ENCODE assay signal across 26 cellular contexts in the genomic region with DNA sequence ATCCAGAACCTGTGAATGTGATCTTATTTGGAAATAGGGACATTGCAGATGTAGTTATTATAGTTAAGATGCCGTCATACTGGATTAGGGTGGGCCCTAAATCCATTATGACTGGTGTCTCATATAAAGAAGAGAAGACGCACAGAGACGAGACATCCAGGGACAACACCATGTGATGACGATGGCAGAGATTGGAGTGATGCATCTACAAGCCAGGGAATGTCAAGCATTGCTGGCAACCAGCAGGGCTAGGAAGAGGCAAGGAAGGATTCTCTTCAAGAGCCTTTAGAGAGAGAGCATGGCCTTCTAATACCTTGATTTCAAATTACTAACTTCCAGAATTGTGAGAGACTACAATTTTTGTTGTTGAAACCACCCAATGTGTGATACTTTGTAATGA.
"Had no signal": no experiment of that assay in that cellular context is flagged by ENCODE, and none has a peak within 500 bp of the region (broad histone marks: within the 10 kb centered on the region; RNA-seq: fewer than 3 reads in every experiment).

No MANE protein-coding gene starts in this region.

- H3K4me2 ChIP-seq: hepatocyte, neural progenitor cell had no signal

- H3K79me2 ChIP-seq: hepatocyte, parathyroid adenoma had no signal

- H2AFZ ChIP-seq: hepatocyte, neural progenitor cell, parathyroid adenoma had no signal

- H3K9me3 Mint-ChIP-seq: mesothelial cell of epicardium; naive B cell; natural killer cell; nephron progenitor cell; neural progenitor cell; stimulated activated naive B cell treated with anti-CD40 and anti-IgM and Interleukin-4, amounts not matched to agents 10 μg/mL and 1 μg/mL and 100 μg/mL, for 72 hours had no signal

- H3K4me3 ChIP-seq: hepatocyte, left ventricle myocardium inferior, lung, neural progenitor cell, skin epidermis, stomach, testis, thyroid gland, upper lobe of right lung had no signal

- ATAC-seq: natural killer cell; stimulated activated naive B cell treated with anti-CD40 and anti-IgM and Interleukin-4, amounts not matched to agents 10 μg/mL and 1 μg/mL and 100 μg/mL, for 72 hours; stimulated activated naive CD8-positive, alpha-beta T cell treated with anti-CD3 and anti-CD28 coated beads, Interleukin-15, Interleukin-2, amounts not matched to agents 100 U/mL and 50 U/mL, for 24 hours; upper lobe of right lung had no signal

- H3K4me1 Mint-ChIP-seq: natural killer cell had no signal

- H3K27ac Mint-ChIP-seq: mesothelial cell of epicardium; naive B cell; natural killer cell; nephron progenitor cell; neural progenitor cell; stimulated activated naive B cell treated with anti-CD40 and anti-IgM and Interleukin-4, amounts not matched to agents 10 μg/mL and 1 μg/mL and 100 μg/mL, for 72 hours had no signal

- H3K36me3 Mint-ChIP-seq: mesothelial cell of epicardium; naive B cell; natural killer cell; neural progenitor cell; stimulated activated naive B cell treated with anti-CD40 and anti-IgM and Interleukin-4, amounts not matched to agents 10 μg/mL and 1 μg/mL and 100 μg/mL, for 72 hours had no signal

- H3K9me3 ChIP-seq: left ventricle myocardium inferior, neutrophil, stomach, testis, thyroid gland, upper lobe of right lung had no signal

- DNase-seq: islet precursor cell; left ventricle myocardium inferior; mesendoderm; naive B cell; natural killer cell; nephron progenitor cell; occipital lobe; retina; right cardiac atrium; stimulated activated CD4-positive, alpha-beta T cell treated with anti-CD3 and anti-CD28 coated beads, Interleukin-12 subunit alpha, Interleukin-12 subunit beta, amount 100 ng/mL, for 4 hours; stimulated activated CD4-positive, alpha-beta T cell treated with anti-CD3 and anti-CD28 coated beads, Interleukin-15, amount 100 ng/mL, for 24 hours; stimulated activated CD4-positive, alpha-beta T cell treated with anti-CD3 and anti-CD28 coated beads, Interleukin-2, amount 100 ng/mL, for 24 hours; stimulated activated CD4-positive, alpha-beta T cell treated with anti-CD3 and anti-CD28 coated beads, Interleukin-4, amount 100 ng/mL, for 1 hour; stimulated activated naive B cell treated with anti-CD40 and anti-IgM and Interleukin-4, amounts not matched to agents 10 μg/mL and 1 μg/mL and 100 μg/mL, for 72 hours; stimulated activated naive CD8-positive, alpha-beta T cell treated with anti-CD3 and anti-CD28 coated beads, Interleukin-15, Interleukin-2, amounts not matched to agents 100 U/mL and 50 U/mL, for 24 hours; stomach; testis; thyroid gland; upper lobe of right lung had no signal

- H3K27me3 Mint-ChIP-seq: naive B cell; stimulated activated naive B cell treated with anti-CD40 and anti-IgM and Interleukin-4, amounts not matched to agents 10 μg/mL and 1 μg/mL and 100 μg/mL, for 72 hours had no signal

- H3K4me1 ChIP-seq: left ventricle myocardium inferior, neural progenitor cell, stomach, upper lobe of right lung had no signal

- H3K4me3 Mint-ChIP-seq: mesothelial cell of epicardium; naive B cell; natural killer cell; nephron progenitor cell; neural progenitor cell; stimulated activated naive B cell treated with anti-CD40 and anti-IgM and Interleukin-4, amounts not matched to agents 10 μg/mL and 1 μg/mL and 100 μg/mL, for 72 hours had no signal

- H3K36me3 ChIP-seq: left ventricle myocardium inferior, neural progenitor cell, neutrophil, stomach, thyroid gland, upper lobe of right lung had no signal

- H3K27ac ChIP-seq: hepatocyte, left ventricle myocardium inferior, neural progenitor cell, neutrophil, parathyroid adenoma, stomach, testis, thyroid gland, upper lobe of right lung had no signal

- H3K27me3 ChIP-seq: neural progenitor cell, neutrophil, stomach, testis, thyroid gland, upper lobe of right lung had no signal
